5 cellular contexts compared by ENCODE assay signal in genomic region chr1:153056111-153056510, GRCh38. TPM values are rescaled to one million over a fixed set of nuclear protein-coding genes. Genes with fewer than 3 reads are reported as not detected.
"Had no signal": no experiment of that assay in that cellular context is flagged by ENCODE, and none has a peak within 500 bp of the region (broad histone marks: within the 10 kb centered on the region; RNA-seq: fewer than 3 reads in every experiment).

No MANE protein-coding gene starts in this region.

RNA-seq across cellular contexts. Expression of gene SPRR2A, which starts 1.2 kb away (rescaled TPM):
- total RNA-seq: H9, HepG2, HFFc6, HT1080 had no signal
- polyA plus RNA-seq: HepG2, IgD-negative memory B cell had no signal

RNA-seq across cellular contexts. Expression of gene SPRR2D, which starts 15.2 kb away (rescaled TPM):
- total RNA-seq: H9, HepG2, HFFc6 had no signal
- polyA plus RNA-seq: HepG2, IgD-negative memory B cell had no signal

RNA-seq across cellular contexts. Expression of gene SPRR2B, which starts 15.3 kb away (rescaled TPM):
- total RNA-seq: H9, HepG2, HFFc6, HT1080 had no signal
- polyA plus RNA-seq: HepG2, IgD-negative memory B cell had no signal

RNA-seq across cellular contexts. Expression of gene SPRR1B, which starts 25.1 kb away (rescaled TPM):
- total RNA-seq: H9, HepG2, HFFc6, HT1080 had no signal
- polyA plus RNA-seq: HepG2, IgD-negative memory B cell had no signal

RNA-seq across cellular contexts. Expression of gene SPRR2E, which starts 38.2 kb away (rescaled TPM):
- total RNA-seq: H9, HepG2, HFFc6, HT1080 had no signal
- polyA plus RNA-seq: HepG2, IgD-negative memory B cell had no signal
